13 cellular contexts compared by ENCODE assay signal in genomic region chr3:50676031-50676705, GRCh38. TPM values are rescaled to one million over a fixed set of nuclear protein-coding genes. Genes with fewer than 3 reads are reported as not detected.
A peak's percentile ranks its signal among the peaks of the same experiment; 100 is the strongest.
DNase-seq lines count a peak whose midpoint lies in the region; ATAC-seq and TF ChIP-seq lines count a peak whose summit lies in the region.
"Had no signal": no experiment of that assay in that cellular context is flagged by ENCODE, and none has a peak within 500 bp of the region (broad histone marks: within the 10 kb centered on the region; RNA-seq: fewer than 3 reads in every experiment).

No MANE protein-coding gene starts in this region.

- no peak overlapping the region for H3K27ac Mint-ChIP-seq in Caco-2 (ENCODE audit: unreplicated experiment)
- no peak overlapping the region for H3K27ac Mint-ChIP-seq in activated naive CD8-positive, alpha-beta T cell treated with anti-CD3 and anti-CD28 coated beads, Interleukin-2, amount 10 ng/mL, durations not matched to agents 7 days and 5 days
- H3K27ac Mint-ChIP-seq: CD4-positive, alpha-beta T cell; dendritic cell treated with granulocyte-macrophage colony-stimulating factor and Interleukin-4, amounts not matched to agents 40 ng/mL and 50 ng/mL, for 4 days had no signal

- RAD21 ChIA-PET in HCT116 (lab: Charles Lee; ENCODE audit: low non-redundant PET in 1 of 2, low total read pairs in 2 of 2, uncharacterized antibody in 2 of 2, unreplicated experiment in 2 of 2) = no interaction called here

- no peaks in the 10 kb centered on the region for H3K36me3 Mint-ChIP-seq in Caco-2 (ENCODE audit: insufficient read depth, unreplicated experiment)
- H3K36me3 Mint-ChIP-seq in activated naive CD8-positive, alpha-beta T cell treated with anti-CD3 and anti-CD28 coated beads, Interleukin-2, amount 10 ng/mL, durations not matched to agents 7 days and 5 days = no peaks in the 10 kb centered on the region

- H3K9ac ChIP-seq in HCT116 (ENCODE audit: low read length) = no peak overlapping the region

- peaks cover 9% of the 10 kb centered on the region for H3K27me3 ChIP-seq in Caco-2 (replicated peaks; ENCODE audit: control insufficient read depth, insufficient read depth, low read length)
- no peaks in the 10 kb centered on the region for H3K27me3 ChIP-seq in HCT116 (ENCODE audit: insufficient read depth, low read length)
- H3K27me3 ChIP-seq in thyroid gland = no peaks in the 10 kb centered on the region

- BruUV-seq in Caco-2 (replicated peaks; lab: Mats Ljungman, UMichigan) (no TSS peak), HCT116 (replicated peaks; lab: Mats Ljungman, UMichigan) (no TSS peak)

- POLR2A ChIA-PET in Caco-2 (lab: Charles Lee) (interaction anchor here (0.5 to 0.6 kb wide), 2 partner anchors 38 to 824 kb away, joined by 4 to 5 read pairs; partner anchors contain the start of gene DCAF1), HCT116 (lab: Charles Lee) (interaction anchor here (0.7 to 1.5 kb wide), 2 partner anchors 9 to 1296 kb away, joined by 3 read pairs; no protein-coding TSS in a partner anchor)
- POLR2A ChIA-PET in activated naive CD8-positive, alpha-beta T cell treated with anti-CD3 and anti-CD28 coated beads, Interleukin-2, amount 10 ng/mL, durations not matched to agents 7 days and 5 days (lab: Charles Lee) = interaction anchor here (1.2 to 2.1 kb wide), 2 partner anchors 60 to 109 kb away, joined by 3 to 5 read pairs; partner anchors contain the start of gene C3orf18

- H4K20me1 ChIP-seq in HCT116 (ENCODE audit: insufficient read depth) = no peaks in the 10 kb centered on the region

- peak overlapping the region; percentile 48 for H3K4me3 Mint-ChIP-seq in Caco-2 (ENCODE audit: unreplicated experiment)
- H3K4me3 Mint-ChIP-seq in activated naive CD8-positive, alpha-beta T cell treated with anti-CD3 and anti-CD28 coated beads, Interleukin-2, amount 10 ng/mL, durations not matched to agents 7 days and 5 days = peak overlapping the region; percentile 30

- H3K9me3 ChIP-seq in Caco-2 = no peaks in the 10 kb centered on the region
- no peaks in the 10 kb centered on the region for H3K9me3 ChIP-seq in HCT116 (ENCODE audit: control insufficient read depth in 1 of 2, insufficient read depth in 1 of 2, low read depth in 1 of 2, low read length in 2 of 2)
- H3K9me3 ChIP-seq in thyroid gland = no peaks in the 10 kb centered on the region
- H3K9me3 ChIP-seq: adrenal gland had no signal

- ATAC-seq in HCT116 = no peak
- ATAC-seq in activated naive CD8-positive, alpha-beta T cell treated with anti-CD3 and anti-CD28 coated beads, Interleukin-2, amount 10 ng/mL, durations not matched to agents 7 days and 5 days (ENCODE audit: low read depth) = no peak

- CTCF ChIA-PET in Caco-2 (lab: Charles Lee) = interaction anchor here (0.9 kb wide), 1 partner anchor 60 kb away, joined by 5 read pairs; no protein-coding TSS in a partner anchor
- CTCF ChIA-PET in HCT116 (lab: Charles Lee) = interaction anchor here (0.9 to 2.6 kb wide), 3 partner anchors 13 to 60 kb away, joined by 3 to 8 read pairs (median 4); partner anchors contain the start of gene MAPKAPK3

- DNase-seq in Caco-2 (no peak), HCT116 (ENCODE audit: low read depth, low spot score) (no peak), midbrain (lab: John Stamatoyannopoulos, UW) (peak; percentile 12), thyroid gland (no peak), NCI-H2107 treated with DMSO at 0.1 percent for 48 hours (lab: John Stamatoyannopoulos, UW; ENCODE audit: unreplicated experiment) (no peak), substantia nigra (lab: John Stamatoyannopoulos, UW) (no peak)
- DNase-seq in activated naive CD8-positive, alpha-beta T cell treated with anti-CD3 and anti-CD28 coated beads, Interleukin-2, amount 10 ng/mL, durations not matched to agents 7 days and 5 days = no peak
- DNase-seq: kidney glomerular epithelial cell, NCI-H2081 treated with DMSO at 0.1 percent for 48 hours had no signal

- TF ChIP-seq RAD21 in HCT116 (IDR thresholded peaks at IDR 0.05; ENCODE audit: low read depth) = no peak

- H3K4me3 ChIP-seq in Caco-2 (ENCODE audit: low read depth, low read length) = no peak overlapping the region
- H3K4me3 ChIP-seq in HCT116 (replicated peaks in 1 of 2; ENCODE audit: low read depth in 1 of 2, low read length in 2 of 2) = peak overlapping the region; percentile 56 to 61; a peak in 3 of 4 replicates
- H3K4me3 ChIP-seq in thyroid gland (replicated peaks in 1 of 3) = no peak overlapping the region

- no peaks in the 10 kb centered on the region for H3K9me3 Mint-ChIP-seq in Caco-2 (ENCODE audit: unreplicated experiment)
- H3K9me3 Mint-ChIP-seq in activated naive CD8-positive, alpha-beta T cell treated with anti-CD3 and anti-CD28 coated beads, Interleukin-2, amount 10 ng/mL, durations not matched to agents 7 days and 5 days = no peaks in the 10 kb centered on the region
- H3K9me3 Mint-ChIP-seq: CD4-positive, alpha-beta T cell; dendritic cell treated with granulocyte-macrophage colony-stimulating factor and Interleukin-4, amounts not matched to agents 40 ng/mL and 50 ng/mL, for 4 days had no signal

- no peaks in the 10 kb centered on the region for H3K4me1 ChIP-seq in Caco-2
- H3K4me1 ChIP-seq in HCT116 (ENCODE audit: control insufficient read depth in 1 of 2, insufficient read depth in 2 of 2, low read length in 2 of 2) = peaks cover 9 to 24% of the 10 kb centered on the region in 2 experiments
- peaks cover 9% of the 10 kb centered on the region in 2 donors for H3K4me1 ChIP-seq in thyroid gland
- H3K4me1 ChIP-seq: adrenal gland had no signal

- intact Hi-C loops in Caco-2 (cut with micrococcal nuclease; ENCODE audit: unreplicated experiment) = no loop called here
- intact Hi-C loops in HCT116 (cut with micrococcal nuclease) = loop anchor here (5.0 kb wide), 2 partner anchors 211 to 696 kb away; no protein-coding TSS in a partner anchor
- intact Hi-C loops in thyroid gland (cut with DNase I) = no loop called here

- TF ChIP-seq CTCF in Caco-2 (IDR thresholded peaks at IDR 0.05; ENCODE audit: insufficient read depth in 1 of 2, low read depth in 1 of 2, low read length in 1 of 2, severe bottlenecking in 1 of 2, unreplicated experiment in 1 of 2) = no peak
- no peak for TF ChIP-seq CTCF in HCT116 (IDR thresholded peaks at IDR 0.05 in 2 of 3, conservative IDR thresholded peaks at IDR 0.05 in 1 of 3; ENCODE audit: borderline replicate concordance in 1 of 3, insufficient read depth in 1 of 3, low read depth in 2 of 3, low read length in 2 of 3)
- no peak for TF ChIP-seq CTCF in thyroid gland (IDR thresholded peaks at IDR 0.05)

- WGBS in thyroid gland, 2 donors = 69 to 70% methylated on average over 7 of the region's 7 CpGs

- H3K27ac ChIP-seq in HCT116 (ENCODE audit: low read depth, low read length) = no peak overlapping the region
- no peak overlapping the region for H3K27ac ChIP-seq in thyroid gland
- no peak overlapping the region for H3K27ac ChIP-seq in substantia nigra (ENCODE audit: low read depth, low read length, poor library complexity, severe bottlenecking)

- no peak overlapping the region for H2AFZ ChIP-seq in HCT116 (ENCODE audit: low read depth, low read length, poor library complexity, severe bottlenecking)

- peaks cover 34% of the 10 kb centered on the region for H3K27me3 Mint-ChIP-seq in Caco-2 (ENCODE audit: insufficient read depth, unreplicated experiment)
- peaks cover 53% of the 10 kb centered on the region for H3K27me3 Mint-ChIP-seq in activated naive CD8-positive, alpha-beta T cell treated with anti-CD3 and anti-CD28 coated beads, Interleukin-2, amount 10 ng/mL, durations not matched to agents 7 days and 5 days

- H3K79me2 ChIP-seq in HCT116 (ENCODE audit: insufficient read depth, low read length) = no peaks in the 10 kb centered on the region; the same call in none of the 2 replicates

- H3K4me2 ChIP-seq in HCT116 (ENCODE audit: low read length) = peak overlapping the region; percentile 85

- no peaks in the 10 kb centered on the region for H3K36me3 ChIP-seq in Caco-2 (ENCODE audit: control insufficient read depth, insufficient read depth, low read length)
- no peaks in the 10 kb centered on the region for H3K36me3 ChIP-seq in HCT116 (ENCODE audit: control insufficient read depth in 1 of 2, insufficient read depth in 2 of 2, low read length in 2 of 2)
- H3K36me3 ChIP-seq in thyroid gland = no peaks in the 10 kb centered on the region
- H3K36me3 ChIP-seq: adrenal gland had no signal

- H3K9me2 ChIP-seq in HCT116 (ENCODE audit: insufficient read depth) = no peaks in the 10 kb centered on the region

- no peak for TF ChIP-seq POLR2A in HCT116 (IDR thresholded peaks at IDR 0.05; ENCODE audit: borderline replicate concordance, extremely low read depth, insufficient read depth, insufficient read length)
- no peak for TF ChIP-seq POLR2A in thyroid gland (IDR thresholded peaks at IDR 0.05)

- H3K4me1 Mint-ChIP-seq in Caco-2 (ENCODE audit: low read depth, unreplicated experiment) = peaks cover 6% of the 10 kb centered on the region
- H3K4me1 Mint-ChIP-seq in activated naive CD8-positive, alpha-beta T cell treated with anti-CD3 and anti-CD28 coated beads, Interleukin-2, amount 10 ng/mL, durations not matched to agents 7 days and 5 days = peaks cover 13% of the 10 kb centered on the region

TF ChIP-seq in HCT116, 20 proteins besides CTCF, POLR2A, EP300 and RAD21:
- TF ChIP-seq TCF7L2 (IDR thresholded peaks at IDR 0.05; ENCODE audit: borderline replicate concordance, extremely low read depth, insufficient read depth, insufficient read length) (no peak), CBX3 (IDR thresholded peaks at IDR 0.05; ENCODE audit: low read depth) (no peak), JUND (IDR thresholded peaks at IDR 0.05) (no peak), ZNF274 (IDR thresholded peaks at IDR 0.05; ENCODE audit: low read depth, low read length) (no peak)
TF ChIP-seq in HCT116: peak in this region for 0.

RNA-seq across cellular contexts. Expression of gene DOCK3, which starts 1.4 kb away (rescaled TPM):
- 0.05 and 0.09 TPM in 2 replicates for total RNA-seq in Caco-2 (2022)
- total RNA-seq in HCT116 (2021; ENCODE audit: unreplicated experiment) = 4.2 TPM
- polyA plus RNA-seq in HCT116 (2012) = 3.2 and 3.5 TPM in 2 replicates
- 1 to 10 TPM; 3.3 to 3.4 TPM for total RNA-seq in activated naive CD8-positive, alpha-beta T cell treated with anti-CD3 and anti-CD28 coated beads, Interleukin-2, amount 10 ng/mL, durations not matched to agents 7 days and 5 days
- total RNA-seq in thyroid gland = 10 to 100 TPM; 15.7 to 54.2 (median 21.1) TPM
- total RNA-seq: OCI-LY7 had no signal

RNA-seq across cellular contexts. Expression of gene MAPKAPK3, which starts 59.2 kb away (rescaled TPM):
- 40.1 and 43.5 TPM in 2 replicates for total RNA-seq in Caco-2 (2022)
- total RNA-seq in HCT116 (2021; ENCODE audit: unreplicated experiment) = 87.3 TPM
- polyA plus RNA-seq in HCT116 (2012) = 79.5 and 97.2 TPM in 2 replicates
- total RNA-seq in activated naive CD8-positive, alpha-beta T cell treated with anti-CD3 and anti-CD28 coated beads, Interleukin-2, amount 10 ng/mL, durations not matched to agents 7 days and 5 days = 100 to 1,000 TPM; 176 to 195 TPM
- 100 to 1,000 TPM in 1 of 4 donors, 10 to 100 TPM in 3; 66.1 to 147 (median 97.5) TPM for total RNA-seq in thyroid gland

Comparison
In these comparisons a context has a peak if more than half of its experiments do, and no peak if none do; other contexts are left out.
1. H3K4me3 ChIP-seq: peak in HCT116 (2 of 2); none in Caco-2 (single experiment) and thyroid gland (0 of 3).